ENCODE assay signal across 8 cellular contexts in genomic region chr20:39048000-39048696, GRCh38.
DNase-seq lines count a peak whose midpoint lies in the region; ATAC-seq, FAIRE-seq and TF ChIP-seq lines count a peak whose summit lies in the region.

No MANE protein-coding gene starts in this region.

- peaks cover 3% of the 10 kb centered on the region for H3K27me3 Mint-ChIP-seq in activated T-helper 1 cell treated with anti-CD3 and anti-CD28 coated beads, Interleukin-12 subunit alpha, Interleukin-12 subunit beta, Interleukin-2, Interleukin-4 antibody, amounts not matched to agents 30 ng/mL and 10 ng/mL and 1 ng/mL, durations not matched to agents 14 hours and 24 hours and 36 hours (ENCODE audit: insufficient read depth)
- H3K27me3 Mint-ChIP-seq in neural progenitor cell (ENCODE audit: insufficient read depth, low read depth) = no peaks in the 10 kb centered on the region
- H3K27me3 Mint-ChIP-seq in stimulated activated naive CD8-positive, alpha-beta T cell treated with anti-CD3 and anti-CD28 coated beads, Interleukin-15, amount 100 ng/mL, for 72 hours = no peaks in the 10 kb centered on the region

- H3K4me3 Mint-ChIP-seq in activated T-helper 1 cell treated with anti-CD3 and anti-CD28 coated beads, Interleukin-12 subunit alpha, Interleukin-12 subunit beta, Interleukin-2, Interleukin-4 antibody, amounts not matched to agents 30 ng/mL and 10 ng/mL and 1 ng/mL, durations not matched to agents 14 hours and 24 hours and 36 hours = peak overlapping the region; percentile 67
- H3K4me3 Mint-ChIP-seq in neural progenitor cell = no peak overlapping the region
- no peak overlapping the region for H3K4me3 Mint-ChIP-seq in stimulated activated naive CD8-positive, alpha-beta T cell treated with anti-CD3 and anti-CD28 coated beads, Interleukin-15, amount 100 ng/mL, for 72 hours

- no peak overlapping the region for H3K27ac Mint-ChIP-seq in activated T-helper 1 cell treated with anti-CD3 and anti-CD28 coated beads, Interleukin-12 subunit alpha, Interleukin-12 subunit beta, Interleukin-2, Interleukin-4 antibody, amounts not matched to agents 30 ng/mL and 10 ng/mL and 1 ng/mL, durations not matched to agents 14 hours and 24 hours and 36 hours
- no peak overlapping the region for H3K27ac Mint-ChIP-seq in neural progenitor cell
- peak overlapping the region in 1 of 2 donors; percentile 75 for H3K27ac Mint-ChIP-seq in stimulated activated naive CD8-positive, alpha-beta T cell treated with anti-CD3 and anti-CD28 coated beads, Interleukin-15, amount 100 ng/mL, for 72 hours

- DNase-seq in ACHN (peak; percentile 63), GM18507 (ENCODE audit: extremely low spot score, insufficient read length, low read depth) (peak; percentile 65), HuH-7.5 (ENCODE audit: low spot score) (peak; percentile 78), Peyer's patch (peak; percentile 69 to 92 (median 82)), fibroblast of the aortic adventitia (ENCODE audit: low read depth) (peak; percentile 81), neural progenitor cell (ENCODE audit: low spot score) (peak; percentile 88)
- DNase-seq in activated T-helper 1 cell treated with anti-CD3 and anti-CD28 coated beads, Interleukin-12 subunit alpha, Interleukin-12 subunit beta, Interleukin-2, Interleukin-4 antibody, amounts not matched to agents 30 ng/mL and 10 ng/mL and 1 ng/mL, durations not matched to agents 14 hours and 24 hours and 36 hours (ENCODE audit: low spot score) = peak; percentile 66
- peak; percentile 73 to 76 for DNase-seq in stimulated activated naive CD8-positive, alpha-beta T cell treated with anti-CD3 and anti-CD28 coated beads, Interleukin-15, amount 100 ng/mL, for 72 hours

- H3K27me3 ChIP-seq in Peyer's patch = no peaks in the 10 kb centered on the region
- H3K27me3 ChIP-seq in neural progenitor cell = peaks cover 14% of the 10 kb centered on the region

- no peaks in the 10 kb centered on the region for H3K9me3 Mint-ChIP-seq in activated T-helper 1 cell treated with anti-CD3 and anti-CD28 coated beads, Interleukin-12 subunit alpha, Interleukin-12 subunit beta, Interleukin-2, Interleukin-4 antibody, amounts not matched to agents 30 ng/mL and 10 ng/mL and 1 ng/mL, durations not matched to agents 14 hours and 24 hours and 36 hours
- H3K9me3 Mint-ChIP-seq in neural progenitor cell = no peaks in the 10 kb centered on the region
- no peaks in the 10 kb centered on the region for H3K9me3 Mint-ChIP-seq in stimulated activated naive CD8-positive, alpha-beta T cell treated with anti-CD3 and anti-CD28 coated beads, Interleukin-15, amount 100 ng/mL, for 72 hours

- H3F3A ChIP-seq in neural progenitor cell (ENCODE audit: low read depth) = no peaks in the 10 kb centered on the region

- peaks cover 4% of the 10 kb centered on the region for H3K36me3 Mint-ChIP-seq in activated T-helper 1 cell treated with anti-CD3 and anti-CD28 coated beads, Interleukin-12 subunit alpha, Interleukin-12 subunit beta, Interleukin-2, Interleukin-4 antibody, amounts not matched to agents 30 ng/mL and 10 ng/mL and 1 ng/mL, durations not matched to agents 14 hours and 24 hours and 36 hours (ENCODE audit: low read depth)
- H3K36me3 Mint-ChIP-seq in neural progenitor cell = peaks cover 2% of the 10 kb centered on the region

- no peak for TF ChIP-seq POLR2A in Peyer's patch (IDR thresholded peaks at IDR 0.05)

- H3K9ac ChIP-seq in neural progenitor cell = no peak overlapping the region

- peaks cover 0 to 6% (median 0%) of the 10 kb centered on the region in 4 donors for H3K4me1 ChIP-seq in Peyer's patch
- no peaks in the 10 kb centered on the region for H3K4me1 ChIP-seq in neural progenitor cell

- H2AFZ ChIP-seq in neural progenitor cell (replicated peaks) = no peak overlapping the region

- H3K27ac ChIP-seq in Peyer's patch (no peak overlapping the region), neural progenitor cell (no peak overlapping the region)

- intact Hi-C loops in activated T-helper 1 cell treated with anti-CD3 and anti-CD28 coated beads, Interleukin-12 subunit alpha, Interleukin-12 subunit beta, Interleukin-2, Interleukin-4 antibody, amounts not matched to agents 30 ng/mL and 10 ng/mL and 1 ng/mL, durations not matched to agents 14 hours and 24 hours and 36 hours (cut with micrococcal nuclease) = loop anchor here (1.0 to 2.0 kb wide), 5 partner anchors 25 to 402 kb away; partner anchors contain the start of genes DHX35 and FAM83D

- H3K4me2 ChIP-seq in neural progenitor cell = no peak overlapping the region

- H3K4me1 Mint-ChIP-seq in activated T-helper 1 cell treated with anti-CD3 and anti-CD28 coated beads, Interleukin-12 subunit alpha, Interleukin-12 subunit beta, Interleukin-2, Interleukin-4 antibody, amounts not matched to agents 30 ng/mL and 10 ng/mL and 1 ng/mL, durations not matched to agents 14 hours and 24 hours and 36 hours (ENCODE audit: low read depth) = peaks cover 4% of the 10 kb centered on the region
- peaks cover 9% of the 10 kb centered on the region for H3K4me1 Mint-ChIP-seq in neural progenitor cell
- peaks cover 13% of the 10 kb centered on the region for H3K4me1 Mint-ChIP-seq in stimulated activated naive CD8-positive, alpha-beta T cell treated with anti-CD3 and anti-CD28 coated beads, Interleukin-15, amount 100 ng/mL, for 72 hours

- H3K9me3 ChIP-seq in Peyer's patch (no peaks in the 10 kb centered on the region), neural progenitor cell (ENCODE audit: low read depth) (no peaks in the 10 kb centered on the region)

- no peak overlapping the region for H3K4me3 ChIP-seq in Peyer's patch
- no peak overlapping the region for H3K4me3 ChIP-seq in fibroblast of the aortic adventitia (ENCODE audit: low read depth, low read length)
- no peak overlapping the region for H3K4me3 ChIP-seq in neural progenitor cell

- TF ChIP-seq CTCF in Peyer's patch (IDR thresholded peaks at IDR 0.05) (peak; percentile 84 to 97 (median 94)), fibroblast of the aortic adventitia (IDR thresholded peaks at IDR 0.05; ENCODE audit: insufficient read depth, low read length) (peak; percentile 99), neural progenitor cell (IDR thresholded peaks at IDR 0.05) (peak; percentile 95)

- peak; percentile 83 for ATAC-seq in stimulated activated naive CD8-positive, alpha-beta T cell treated with anti-CD3 and anti-CD28 coated beads, Interleukin-15, amount 100 ng/mL, for 72 hours

- no peaks in the 10 kb centered on the region for H4K20me1 ChIP-seq in neural progenitor cell (ENCODE audit: low read depth)

- in situ Hi-C loops in ACHN (cut with HindIII; ENCODE audit: low pct_ligation_motif_present, low pct_unique_long_range_greater_than_20kb, low sequenced_read_pairs) = no loop called here

- no peaks in the 10 kb centered on the region for H3K79me2 ChIP-seq in neural progenitor cell (ENCODE audit: low read depth)

- H3K36me3 ChIP-seq in Peyer's patch (peaks cover 0 to 1% (median 0%) of the 10 kb centered on the region in 3 donors), neural progenitor cell (no peaks in the 10 kb centered on the region)

- peak; percentile 89 for FAIRE-seq in GM18507 (lab: Jason Lieb, UNC)
